Comparison of ENCODE assay signal across 26 cellular contexts in genomic region chr1:6322161-6322560, GRCh38.
"Had no signal": no experiment of that assay in that cellular context is flagged by ENCODE, and none has a peak within 500 bp of the region (broad histone marks: within the 10 kb centered on the region; RNA-seq: fewer than 3 reads in every experiment).

No MANE protein-coding gene starts in this region.

- H3K9me3 Mint-ChIP-seq: activated naive CD4-positive, alpha-beta T cell treated with anti-CD3 and anti-CD28 coated beads for 36 hours; activated naive CD8-positive, alpha-beta T cell treated with anti-CD3 and anti-CD28 coated beads for 36 hours; naive thymus-derived CD4-positive, alpha-beta T cell; neural crest cell had no signal

- H3K9me3 ChIP-seq: adrenal gland, body of pancreas, colonic mucosa, testis, transverse colon had no signal

- H3K27me3 Mint-ChIP-seq: activated CD4-positive, alpha-beta T cell treated with anti-CD3 and anti-CD28 coated beads for 36 hours; activated naive CD8-positive, alpha-beta T cell treated with anti-CD3 and anti-CD28 coated beads for 36 hours; naive thymus-derived CD4-positive, alpha-beta T cell had no signal

- H3K27ac Mint-ChIP-seq: activated CD4-positive, alpha-beta T cell treated with anti-CD3 and anti-CD28 coated beads for 36 hours; activated CD8-positive, alpha-beta T cell treated with anti-CD3 and anti-CD28 coated beads, Interleukin-2, amount 10 ng/mL, durations not matched to agents 7 days and 5 days; activated naive CD4-positive, alpha-beta T cell treated with anti-CD3 and anti-CD28 coated beads for 36 hours; activated naive CD8-positive, alpha-beta T cell treated with anti-CD3 and anti-CD28 coated beads for 36 hours; naive thymus-derived CD4-positive, alpha-beta T cell had no signal

- H3K4me3 ChIP-seq: adrenal gland, body of pancreas, cardiac muscle cell, colonic mucosa, testis, transverse colon had no signal

- ATAC-seq: activated CD4-positive, alpha-beta T cell treated with anti-CD3 and anti-CD28 coated beads for 36 hours; activated CD8-positive, alpha-beta T cell treated with anti-CD3 and anti-CD28 coated beads, Interleukin-2, amount 10 ng/mL, durations not matched to agents 7 days and 5 days; body of pancreas; left lobe of liver; naive thymus-derived CD4-positive, alpha-beta T cell; right cardiac atrium; stimulated activated naive CD8-positive, alpha-beta T cell treated with anti-CD3 and anti-CD28 coated beads, Interleukin-15, Interleukin-2, amounts not matched to agents 100 U/mL and 50 U/mL, for 24 hours had no signal

- H3K27me3 ChIP-seq: adrenal gland, body of pancreas, cardiac muscle cell, colonic mucosa, testis, transverse colon had no signal

- FAIRE-seq: endometrium had no signal

- H3K4me3 Mint-ChIP-seq: activated CD4-positive, alpha-beta T cell treated with anti-CD3 and anti-CD28 coated beads for 36 hours; activated CD8-positive, alpha-beta T cell treated with anti-CD3 and anti-CD28 coated beads, Interleukin-2, amount 10 ng/mL, durations not matched to agents 7 days and 5 days; activated naive CD4-positive, alpha-beta T cell treated with anti-CD3 and anti-CD28 coated beads for 36 hours; activated naive CD8-positive, alpha-beta T cell treated with anti-CD3 and anti-CD28 coated beads for 36 hours; naive thymus-derived CD4-positive, alpha-beta T cell; neural crest cell had no signal

- H3K4me1 ChIP-seq: adrenal gland, body of pancreas, colonic mucosa, testis, transverse colon had no signal

- DNase-seq: activated CD4-positive, alpha-beta T cell treated with anti-CD3 and anti-CD28 coated beads for 36 hours; activated CD4-positive, CD25-positive, alpha-beta regulatory T cell; activated CD8-positive, alpha-beta T cell treated with anti-CD3 and anti-CD28 coated beads, Interleukin-2, amount 10 ng/mL, durations not matched to agents 7 days and 5 days; activated effector memory CD4-positive, alpha-beta T cell treated with Interleukin-2 at 50 U/mL for 16 hours; activated naive CD4-positive, alpha-beta T cell treated with anti-CD3 and anti-CD28 coated beads for 36 hours; activated naive CD8-positive, alpha-beta T cell treated with anti-CD3 and anti-CD28 coated beads for 36 hours; activated T-cell treated with anti-CD3 and anti-CD28 coated beads for 4 hours; adrenal gland; aorta; body of pancreas; cerebellar nuclear complex; colonic mucosa; effector CD8-positive, alpha-beta T cell; foreskin fibroblast; hippocampal formation; naive thymus-derived CD4-positive, alpha-beta T cell; occipital lobe; stimulated activated CD4-positive, alpha-beta T cell treated with anti-CD3 and anti-CD28 coated beads, Interleukin-2, amount 100 ng/mL, for 48 hours; stimulated activated naive CD8-positive, alpha-beta T cell treated with anti-CD3 and anti-CD28 coated beads, Interleukin-15, Interleukin-2, amounts not matched to agents 100 U/mL and 50 U/mL, for 24 hours; testis; transverse colon had no signal

- H3K27ac ChIP-seq: adrenal gland, body of pancreas, cardiac muscle cell, colonic mucosa, testis, transverse colon had no signal

- H3K36me3 ChIP-seq: adrenal gland, cardiac muscle cell, colonic mucosa had no signal

- H3K4me1 Mint-ChIP-seq: activated CD4-positive, alpha-beta T cell treated with anti-CD3 and anti-CD28 coated beads for 36 hours; activated naive CD8-positive, alpha-beta T cell treated with anti-CD3 and anti-CD28 coated beads for 36 hours; naive thymus-derived CD4-positive, alpha-beta T cell had no signal
